In genomic region chr16:88455610-88456355, GRCh38 we compare ENCODE assay signal across 8 cellular contexts. TPM values are rescaled to one million over a fixed set of nuclear protein-coding genes. Genes with fewer than 3 reads are reported as not detected.
DNase-seq lines count a peak whose midpoint lies in the region; ATAC-seq and TF ChIP-seq lines count a peak whose summit lies in the region.

No MANE protein-coding gene starts in this region.

- no peak for TF ChIP-seq CTCF in natural killer cell (IDR thresholded peaks at IDR 0.05)

- peak overlapping the region in 1 of 2 donors; percentile 53 for H3K9ac ChIP-seq in stomach smooth muscle (ENCODE audit: low read length in 2 of 2)

- no peaks in the 10 kb centered on the region for H3K27me3 Mint-ChIP-seq in natural killer cell (ENCODE audit: low read depth in 2 of 2)

- H3K27ac Mint-ChIP-seq in natural killer cell = peak overlapping the region; percentile 100

- H3K4me1 ChIP-seq in ectodermal cell (ENCODE audit: control insufficient read depth, insufficient read depth, low read length) (peaks cover 17% of the 10 kb centered on the region), stomach smooth muscle (ENCODE audit: control insufficient read depth, insufficient read depth, low read length) (peaks cover 34% of the 10 kb centered on the region)

- peaks cover 62% of the 10 kb centered on the region for H3K27me3 ChIP-seq in ectodermal cell (ENCODE audit: control insufficient read depth, insufficient read depth, low read length, poor library complexity, severe bottlenecking)
- peaks cover 28 to 61% of the 10 kb centered on the region in 2 donors for H3K27me3 ChIP-seq in stomach smooth muscle (ENCODE audit: control insufficient read depth in 1 of 2, insufficient read depth in 2 of 2, low read length in 2 of 2)

- no peaks in the 10 kb centered on the region for H3K9me3 Mint-ChIP-seq in natural killer cell

- H3K4me3 ChIP-seq in ectodermal cell (ENCODE audit: insufficient read depth, low read depth, low read length) (peak overlapping the region; percentile 36), stomach smooth muscle (ENCODE audit: low read length in 2 of 2) (peak overlapping the region; percentile 56 to 71)

- 1% methylated on average over 68 of the region's 68 CpGs for WGBS in ectodermal cell, 2 experiments

- H3K36me3 Mint-ChIP-seq in natural killer cell = no peaks in the 10 kb centered on the region

- H3K4me3 Mint-ChIP-seq in natural killer cell = peak overlapping the region; percentile 96

- intact Hi-C loops in natural killer cell (cut with micrococcal nuclease) = loop anchor here (1.0 to 10.0 kb wide), 5 partner anchors 15 to 329 kb away; partner anchors contain the start of genes IL17C and PIEZO1

- H3K27ac ChIP-seq in ectodermal cell (ENCODE audit: insufficient read depth, low read depth, low read length, poor library complexity, severe bottlenecking) (no peak overlapping the region), stomach smooth muscle (ENCODE audit: low read length) (no peak overlapping the region)

- peak; percentile 55 for DNase-seq in NCI-H2227 (lab: John Stamatoyannopoulos, UW; ENCODE audit: unreplicated experiment)
- no peak for DNase-seq in NCI-H2227 treated with DMSO at 0.1 percent for 48 hours (lab: John Stamatoyannopoulos, UW)
- DNase-seq in HuH-7 (ENCODE audit: low spot score) = peak; percentile 81
- peak; percentile 65 for DNase-seq in activated CD4-positive, alpha-beta T cell treated with anti-CD3 and anti-CD28 coated beads, Interleukin-2, amount 50 U/mL, for 1 hour
- peak; percentile 84 for DNase-seq in natural killer cell
- no peak for DNase-seq in midbrain (lab: John Stamatoyannopoulos, UW)

- H3K36me3 ChIP-seq in ectodermal cell (ENCODE audit: control insufficient read depth, insufficient read depth, low read length) = no peaks in the 10 kb centered on the region
- no peaks in the 10 kb centered on the region for H3K36me3 ChIP-seq in stomach smooth muscle (ENCODE audit: control insufficient read depth in 2 of 2, insufficient read depth in 2 of 2, low read length in 2 of 2)

- no peaks in the 10 kb centered on the region for H3K9me3 ChIP-seq in ectodermal cell (ENCODE audit: control insufficient read depth, low read length)
- H3K9me3 ChIP-seq in stomach smooth muscle (ENCODE audit: control insufficient read depth in 2 of 2, low read length in 2 of 2) = no peaks in the 10 kb centered on the region

- peak; percentile 42 to 58 (median 56) for ATAC-seq in natural killer cell

- peaks cover 37 to 69% of the 10 kb centered on the region in 2 donors for H3K4me1 Mint-ChIP-seq in natural killer cell

RNA-seq across cellular contexts. Expression of gene ZFPM1, which starts 2.7 kb away (rescaled TPM):
- 1.9 TPM for polyA plus RNA-seq in ectodermal cell (2013, experiment 1 of 4)
- 2.3 TPM for polyA plus RNA-seq in ectodermal cell (2013, experiment 2 of 4)
- polyA plus RNA-seq in ectodermal cell (2013, experiment 3 of 4) = 3.7 TPM
- polyA plus RNA-seq in ectodermal cell (2013, experiment 4 of 4) = 3.9 TPM
- total RNA-seq in natural killer cell = 10 to 100 TPM; 56.3 to 71.0 (median 64.6) TPM

Comparison
In these comparisons a context has a peak if more than half of its experiments do, and no peak if none do; other contexts are left out.
1. DNase-seq: peak in NCI-H2227 (single experiment), HuH-7 (single experiment), activated CD4-positive, alpha-beta T cell treated with anti-CD3 and anti-CD28 coated beads, Interleukin-2, amount 50 U/mL, for 1 hour (single experiment) and natural killer cell (single experiment); none in NCI-H2227 treated with DMSO at 0.1 percent for 48 hours (single experiment) and midbrain (single experiment).